In the genomic region with DNA sequence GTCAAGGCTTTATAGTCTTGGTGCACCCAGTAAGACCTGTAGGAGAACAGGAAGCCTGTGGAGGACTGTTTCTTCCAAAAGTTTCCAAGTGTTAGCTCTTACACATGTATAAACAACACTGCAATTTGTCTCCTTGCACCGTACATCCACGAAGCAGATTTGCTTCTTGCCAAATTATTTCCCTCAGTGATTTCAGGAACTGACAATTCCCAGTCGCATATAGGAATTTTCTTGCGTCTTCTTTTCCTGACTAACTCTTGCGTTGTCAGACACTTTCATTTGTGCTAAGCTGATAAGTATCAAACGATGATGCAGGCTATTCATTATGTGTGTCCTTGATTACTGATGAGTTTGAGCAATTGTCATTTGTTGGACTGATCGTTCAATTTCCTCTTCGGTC, we compare ENCODE assay signal across 37 cellular contexts.
"Had no signal": no experiment of that assay in that cellular context is flagged by ENCODE, and none has a peak within 500 bp of the region (broad histone marks: within the 10 kb centered on the region; RNA-seq: fewer than 3 reads in every experiment).

No MANE protein-coding gene starts in this region.

- H3K36me3 ChIP-seq: brain microvascular endothelial cell, WERI-Rb-1 had no signal

- H3K27me3 Mint-ChIP-seq: activated CD4-positive, alpha-beta memory T cell treated with anti-CD3 and anti-CD28 coated beads, Interleukin-2, amount 10 ng/mL, durations not matched to agents 7 days and 5 days; activated CD8-positive, alpha-beta memory T cell treated with anti-CD3 and anti-CD28 coated beads, Interleukin-2, amount 10 ng/mL, durations not matched to agents 7 days and 5 days; activated T-helper 17 cell treated with anti-CD3 and anti-CD28 coated beads, Interleukin-2, amount 50 U/mL, for 72 hours had no signal

- ATAC-seq: activated CD8-positive, alpha-beta memory T cell treated with anti-CD3 and anti-CD28 coated beads, Interleukin-2, amount 10 ng/mL, durations not matched to agents 7 days and 5 days; activated T-cell treated with anti-CD3 and anti-CD28 coated beads, Interleukin-2, amount 50 U/mL, for 72 hours; activated T-helper 17 cell treated with anti-CD3 and anti-CD28 coated beads, Interleukin-2, amount 50 U/mL, for 72 hours; PC-3; Right ventricle myocardium inferior had no signal

- H3K27ac Mint-ChIP-seq: activated CD4-positive, alpha-beta memory T cell treated with anti-CD3 and anti-CD28 coated beads, Interleukin-2, amount 10 ng/mL, durations not matched to agents 7 days and 5 days; activated CD8-positive, alpha-beta memory T cell treated with anti-CD3 and anti-CD28 coated beads, Interleukin-2, amount 10 ng/mL, durations not matched to agents 7 days and 5 days; activated naive CD8-positive, alpha-beta T cell treated with anti-CD3 and anti-CD28 coated beads for 36 hours; activated T-cell treated with anti-CD3 and anti-CD28 coated beads, Interleukin-2, amount 50 U/mL, for 72 hours; activated T-helper 17 cell treated with anti-CD3 and anti-CD28 coated beads, Interleukin-2, amount 50 U/mL, for 72 hours had no signal

- H3K4me1 Mint-ChIP-seq: activated CD4-positive, alpha-beta memory T cell treated with anti-CD3 and anti-CD28 coated beads, Interleukin-2, amount 10 ng/mL, durations not matched to agents 7 days and 5 days; activated CD8-positive, alpha-beta memory T cell treated with anti-CD3 and anti-CD28 coated beads, Interleukin-2, amount 10 ng/mL, durations not matched to agents 7 days and 5 days; activated naive CD8-positive, alpha-beta T cell treated with anti-CD3 and anti-CD28 coated beads for 36 hours; activated T-helper 17 cell treated with anti-CD3 and anti-CD28 coated beads, Interleukin-2, amount 50 U/mL, for 72 hours had no signal

- DNase-seq: activated CD4-positive, alpha-beta memory T cell treated with anti-CD3 and anti-CD28 coated beads, Interleukin-2, amount 10 ng/mL, durations not matched to agents 7 days and 5 days; activated CD4-positive, alpha-beta T cell treated with anti-CD3 and anti-CD28 coated beads for 1 hour; activated CD4-positive, alpha-beta T cell treated with anti-CD3 and anti-CD28 coated beads for 48 hours; activated CD4-positive, CD25-positive, alpha-beta regulatory T cell; activated CD8-positive, alpha-beta memory T cell treated with anti-CD3 and anti-CD28 coated beads for 24 hours; activated CD8-positive, alpha-beta memory T cell treated with anti-CD3 and anti-CD28 coated beads, Interleukin-2, amount 10 ng/mL, durations not matched to agents 7 days and 5 days; activated CD8-positive, alpha-beta memory T cell treated with anti-CD3 and anti-CD28 coated beads, Interleukin-2, amount 50 U/mL, for 48 hours; activated effector memory CD4-positive, alpha-beta T cell treated with anti-CD3 and anti-CD28 coated beads, Interleukin-2, amount 50 U/mL, for 16 hours; activated naive CD4-positive, alpha-beta T cell; activated naive CD4-positive, alpha-beta T cell treated with anti-CD3 and anti-CD28 coated beads, Interleukin-2, amount 50 U/mL, for 16 hours; activated naive CD8-positive, alpha-beta T cell treated with anti-CD3 and anti-CD28 coated beads for 36 hours; activated T-cell treated with anti-CD3 and anti-CD28 coated beads, Interleukin-2, amount 50 U/mL, for 72 hours; amniotic stem cell; aorta; brain microvascular endothelial cell; central memory CD4-positive, alpha-beta T cell; Kasumi-1; KG1; MM.1S; MV-4-11; NCI-H1092; NCI-H1436 treated with DMSO at 0.1 percent for 48 hours; NCI-H1694 treated with DMSO at 0.1 percent for 48 hours; NCI-H2029; NCI-H2107; NCI-H2171; NCI-H510A; NCI-H526; NCI-H748 treated with DMSO at 0.1 percent for 48 hours; NK-92 treated with Interleukin-12 subunit alpha and Interleukin-12 subunit beta, amount 100 ng/mL, for 24 hours; PC-3; SIG-M5; T1000; WERI-Rb-1 had no signal

- H3K9me3 Mint-ChIP-seq: activated T-helper 17 cell treated with anti-CD3 and anti-CD28 coated beads, Interleukin-2, amount 50 U/mL, for 72 hours had no signal

- H3K27ac ChIP-seq: brain microvascular endothelial cell, RWPE1, WERI-Rb-1 had no signal

- H3K27me3 ChIP-seq: brain microvascular endothelial cell had no signal

- H3K36me3 Mint-ChIP-seq: activated CD8-positive, alpha-beta memory T cell treated with anti-CD3 and anti-CD28 coated beads, Interleukin-2, amount 10 ng/mL, durations not matched to agents 7 days and 5 days; activated naive CD8-positive, alpha-beta T cell treated with anti-CD3 and anti-CD28 coated beads for 36 hours had no signal

- H3K4me3 Mint-ChIP-seq: activated CD4-positive, alpha-beta memory T cell treated with anti-CD3 and anti-CD28 coated beads, Interleukin-2, amount 10 ng/mL, durations not matched to agents 7 days and 5 days; activated CD8-positive, alpha-beta memory T cell treated with anti-CD3 and anti-CD28 coated beads, Interleukin-2, amount 10 ng/mL, durations not matched to agents 7 days and 5 days; activated naive CD8-positive, alpha-beta T cell treated with anti-CD3 and anti-CD28 coated beads for 36 hours; activated T-cell treated with anti-CD3 and anti-CD28 coated beads, Interleukin-2, amount 50 U/mL, for 72 hours; activated T-helper 17 cell treated with anti-CD3 and anti-CD28 coated beads, Interleukin-2, amount 50 U/mL, for 72 hours had no signal
